Comparison of ENCODE assay signal across 8 cellular contexts in genomic region chr17:49145654-49146053, GRCh38. TPM values are rescaled to one million over a fixed set of nuclear protein-coding genes. Genes with fewer than 3 reads are reported as not detected.
DNase-seq lines count a peak whose midpoint lies in the region; ATAC-seq and TF ChIP-seq lines count a peak whose summit lies in the region.
"Not testable (repeated sequence)": the region's sequence is repeated elsewhere in the genome, so short reads cannot be mapped to it uniquely, and the experiment has no call there.
"Had no signal": no experiment of that assay in that cellular context is flagged by ENCODE, and none has a peak within 500 bp of the region (broad histone marks: within the 10 kb centered on the region; RNA-seq: fewer than 3 reads in every experiment).

No MANE protein-coding gene starts in this region.

- WGBS in transverse colon (ENCODE audit: low coverage in 1 of 2), 2 donors: 33 to 44% methylated on average over 1 to 3 of the region's 3 CpGs

- ATAC-seq in left colon: peak; percentile 68

- TF ChIP-seq EP300 in transverse colon (IDR thresholded peaks at IDR 0.05; ENCODE audit: low read depth): peak; percentile 4

- DNase-seq in DMS153 (lab: John Stamatoyannopoulos, UW) (peak; percentile 46), LNCaP clone FGC (ENCODE audit: low read depth) (peak; percentile 60), colonic mucosa (peak; percentile 33), left colon (peak in 1 of 2 donors; percentile 48), mucosa of gallbladder (ENCODE audit: low spot score) (peak; percentile 67), transverse colon (peak; percentile 33)
- not testable (repeated sequence) for DNase-seq in SJSA1 (ENCODE audit: low read depth in 1 of 2, low spot score in 2 of 2)

- not testable (repeated sequence) for H3K9ac ChIP-seq in colonic mucosa (ENCODE audit: low read depth in 2 of 2, low read length in 2 of 2)

- in situ Hi-C loops in transverse colon (cut with MboI; ENCODE audit: low pct_ligation_motif_present in 1 of 4, low pct_unique_long_range_greater_than_20kb in 1 of 4, low sequenced_read_pairs in 3 of 4): not testable (repeated sequence)

- not testable (repeated sequence) for H3K9me3 ChIP-seq in SJSA1 (replicated peaks); colonic mucosa; transverse colon

- not testable (repeated sequence) for H3K27me3 ChIP-seq in SJSA1 (replicated peaks); colonic mucosa; transverse colon

- H3K4me3 ChIP-seq in LNCaP clone FGC (ENCODE audit: low read depth, low read length); SJSA1; colonic mucosa; transverse colon: not testable (repeated sequence)

- H3K4me1 ChIP-seq in SJSA1 (replicated peaks): peaks cover 26% of the 10 kb centered on the region
- not testable (repeated sequence) for H3K4me1 ChIP-seq in colonic mucosa, transverse colon

- not testable (repeated sequence) for TF ChIP-seq POLR2A in transverse colon (IDR thresholded peaks at IDR 0.05)

- intact Hi-C loops in colonic mucosa (cut with DNase I); left colon (cut with DNase I, micrococcal nuclease): not testable (repeated sequence)
- intact Hi-C loops in transverse colon (cut with DNase I; ENCODE audit: low total_unique reads): loop anchor here (2.0 kb wide), 1 partner anchor 351 kb away; no protein-coding TSS in a partner anchor

- H3K27ac ChIP-seq in SJSA1 (peak overlapping the region; percentile 91; the same call in 1 of the 2 replicates), colonic mucosa (peak overlapping the region; percentile 48), transverse colon (peak overlapping the region; percentile 51 to 67 (median 61))

- TF ChIP-seq CTCF in LNCaP clone FGC (IDR thresholded peaks at IDR 0.05; ENCODE audit: control insufficient read depth, extremely low read depth, insufficient read depth); colonic mucosa (IDR thresholded peaks at IDR 0.05): not testable (repeated sequence)
- TF ChIP-seq CTCF in transverse colon (IDR thresholded peaks at IDR 0.05): peak in 1 of 5 experiments; percentile 34

- not testable (repeated sequence) for H3K36me3 ChIP-seq in SJSA1, colonic mucosa
- H3K36me3 ChIP-seq in transverse colon: peaks cover 0 to 21% (median 0%) of the 10 kb centered on the region in 4 donors

RNA-seq across cellular contexts. Expression of gene B4GALNT2, which starts 13.1 kb away (rescaled TPM):
- 0.06 and 0.39 TPM in 2 replicates for total RNA-seq in SJSA1 (2014; rRNA removed; shearing (Covaris generic))
- total RNA-seq in colonic mucosa (10 to 100 TPM; 13.3 to 26.8 TPM), left colon (10 to 100 TPM; 45.0 to 99.9 TPM), mucosa of gallbladder (4.6 TPM), transverse colon (10 to 100 TPM; 19.8 to 75.9 (median 47.3) TPM)
- total RNA-seq: HFFc6 had no signal
